Comparison of ENCODE assay signal across 10 cellular contexts in genomic region chrX:153055827-153056748, GRCh38. TPM values are rescaled to one million over a fixed set of nuclear protein-coding genes. Genes with fewer than 3 reads are reported as not detected.
DNase-seq lines count a peak whose midpoint lies in the region; ATAC-seq and TF ChIP-seq lines count a peak whose summit lies in the region.
"Had no signal": no experiment of that assay in that cellular context is flagged by ENCODE, and none has a peak within 500 bp of the region (broad histone marks: within the 10 kb centered on the region; RNA-seq: fewer than 3 reads in every experiment).

TSS of gene PNMA3 (plus strand) at chrX:153056470. CDS start at chrX:153057056, 586 bp downstream.

- no peaks in the 10 kb centered on the region for H3K79me2 ChIP-seq in smooth muscle cell (ENCODE audit: low read depth)

- no peak within 1 kb of the TSS for H3K27ac Mint-ChIP-seq in activated CD8-positive, alpha-beta T cell treated with anti-CD3 and anti-CD28 coated beads for 36 hours
- H3K27ac Mint-ChIP-seq in activated CD8-positive, alpha-beta T cell treated with anti-CD3 and anti-CD28 coated beads, Interleukin-2, amount 10 ng/mL, durations not matched to agents 7 days and 5 days, result no peak within 1 kb of the TSS
- H3K27ac Mint-ChIP-seq in activated naive CD8-positive, alpha-beta T cell treated with anti-CD3 and anti-CD28 coated beads for 36 hours, result no peak within 1 kb of the TSS
- no peak within 1 kb of the TSS for H3K27ac Mint-ChIP-seq in CD14-positive monocyte

- ATAC-seq in activated CD8-positive, alpha-beta T cell treated with anti-CD3 and anti-CD28 coated beads for 36 hours, result no peak
- no peak for ATAC-seq in activated CD8-positive, alpha-beta T cell treated with anti-CD3 and anti-CD28 coated beads, Interleukin-2, amount 10 ng/mL, durations not matched to agents 7 days and 5 days

- no peaks in the 10 kb centered on the region for H3K36me3 Mint-ChIP-seq in activated CD8-positive, alpha-beta T cell treated with anti-CD3 and anti-CD28 coated beads for 36 hours (ENCODE audit: low read depth)
- no peaks in the 10 kb centered on the region for H3K36me3 Mint-ChIP-seq in activated CD8-positive, alpha-beta T cell treated with anti-CD3 and anti-CD28 coated beads, Interleukin-2, amount 10 ng/mL, durations not matched to agents 7 days and 5 days (ENCODE audit: low read depth)
- no peaks in the 10 kb centered on the region for H3K36me3 Mint-ChIP-seq in activated naive CD8-positive, alpha-beta T cell treated with anti-CD3 and anti-CD28 coated beads for 36 hours
- H3K36me3 Mint-ChIP-seq in CD14-positive monocyte, result no peaks in the 10 kb centered on the region

- H2AFZ ChIP-seq in smooth muscle cell (ENCODE audit: low read depth), result no peak within 1 kb of the TSS

- H3K9me3 Mint-ChIP-seq in activated CD8-positive, alpha-beta T cell treated with anti-CD3 and anti-CD28 coated beads for 36 hours, result no peaks in the 10 kb centered on the region
- H3K9me3 Mint-ChIP-seq in activated CD8-positive, alpha-beta T cell treated with anti-CD3 and anti-CD28 coated beads, Interleukin-2, amount 10 ng/mL, durations not matched to agents 7 days and 5 days (ENCODE audit: insufficient read depth), result no peaks in the 10 kb centered on the region
- no peaks in the 10 kb centered on the region for H3K9me3 Mint-ChIP-seq in activated naive CD8-positive, alpha-beta T cell treated with anti-CD3 and anti-CD28 coated beads for 36 hours
- peaks cover 0 to 12% (median 0%) of the 10 kb centered on the region in 7 donors for H3K9me3 Mint-ChIP-seq in CD14-positive monocyte

- peak within 1 kb of the TSS; percentile 35 for H3K4me3 ChIP-seq in smooth muscle cell

- CTCF ChIA-PET in activated CD8-positive, alpha-beta T cell treated with anti-CD3 and anti-CD28 coated beads for 36 hours (lab: Charles Lee), result no interaction called here
- CTCF ChIA-PET in activated CD8-positive, alpha-beta T cell treated with anti-CD3 and anti-CD28 coated beads, Interleukin-2, amount 10 ng/mL, durations not matched to agents 7 days and 5 days (lab: Charles Lee), result no interaction called here

- POLR2A ChIA-PET in activated CD8-positive, alpha-beta T cell treated with anti-CD3 and anti-CD28 coated beads for 36 hours (lab: Charles Lee), result no interaction called here
- POLR2A ChIA-PET in activated CD8-positive, alpha-beta T cell treated with anti-CD3 and anti-CD28 coated beads, Interleukin-2, amount 10 ng/mL, durations not matched to agents 7 days and 5 days (lab: Charles Lee), result no interaction called here

- H3K36me3 ChIP-seq in smooth muscle cell (ENCODE audit: low read depth), result no peaks in the 10 kb centered on the region

- WGBS in smooth muscle cell (ENCODE audit: low lambda C conversion rate), result 57% methylated on average over 58 of the region's 82 CpGs

- no peaks in the 10 kb centered on the region for H3K27me3 ChIP-seq in smooth muscle cell (ENCODE audit: low read depth)

- no peaks in the 10 kb centered on the region for H3K4me1 ChIP-seq in smooth muscle cell (ENCODE audit: low read depth)

- H3F3A ChIP-seq in smooth muscle cell (ENCODE audit: low read depth), result no peaks in the 10 kb centered on the region

- no peak for TF ChIP-seq CTCF in activated CD8-positive, alpha-beta T cell treated with anti-CD3 and anti-CD28 coated beads for 36 hours (IDR thresholded peaks at IDR 0.05)
- TF ChIP-seq CTCF in smooth muscle cell (IDR thresholded peaks at IDR 0.05; ENCODE audit: borderline replicate concordance, insufficient read depth, poor library complexity, severe bottlenecking), result no peak
- no peak for TF ChIP-seq CTCF in CD14-positive monocyte (IDR thresholded peaks at IDR 0.05)

- H4K20me1 ChIP-seq in smooth muscle cell (ENCODE audit: low read depth), result no peaks in the 10 kb centered on the region

- peak within 1 kb of the TSS; percentile 4 for H3K4me3 Mint-ChIP-seq in activated CD8-positive, alpha-beta T cell treated with anti-CD3 and anti-CD28 coated beads for 36 hours
- H3K4me3 Mint-ChIP-seq in activated CD8-positive, alpha-beta T cell treated with anti-CD3 and anti-CD28 coated beads, Interleukin-2, amount 10 ng/mL, durations not matched to agents 7 days and 5 days, result no peak within 1 kb of the TSS
- H3K4me3 Mint-ChIP-seq in activated naive CD8-positive, alpha-beta T cell treated with anti-CD3 and anti-CD28 coated beads for 36 hours, result no peak within 1 kb of the TSS
- peak within 1 kb of the TSS in 1 of 2 donors; percentile 64 for H3K4me3 Mint-ChIP-seq in CD14-positive monocyte

- peak within 1 kb of the TSS; percentile 76 for H3K4me2 ChIP-seq in smooth muscle cell

- peak; percentile 6 for DNase-seq in activated CD8-positive, alpha-beta T cell treated with anti-CD3 and anti-CD28 coated beads for 36 hours
- DNase-seq in activated CD8-positive, alpha-beta T cell treated with anti-CD3 and anti-CD28 coated beads, Interleukin-2, amount 10 ng/mL, durations not matched to agents 7 days and 5 days, result no peak
- peak; percentile 20 for DNase-seq in activated naive CD8-positive, alpha-beta T cell treated with anti-CD3 and anti-CD28 coated beads for 36 hours
- DNase-seq in left kidney (ENCODE audit: low read depth, low spot score), result peak; percentile 72
- no peak for DNase-seq in smooth muscle cell (lab: John Stamatoyannopoulos, UW; ENCODE audit: unreplicated experiment)
- DNase-seq in GM19240 (ENCODE audit: insufficient read length, low spot score), result no peak
- no peak for DNase-seq in CD14-positive monocyte (ENCODE audit: low spot score)
- DNase-seq in pons (ENCODE audit: low spot score), result no peak
- DNase-seq: activated CD4-positive, alpha-beta T cell treated with anti-CD3 and anti-CD28 coated beads, Interleukin-2, amount 50 U/mL, for 1 hour; NCI-H2029 had no signal

- no peak within 1 kb of the TSS for H3K27ac ChIP-seq in smooth muscle cell (ENCODE audit: low read depth)

- H3K4me1 Mint-ChIP-seq in activated CD8-positive, alpha-beta T cell treated with anti-CD3 and anti-CD28 coated beads for 36 hours (ENCODE audit: low read depth), result no peaks in the 10 kb centered on the region
- H3K4me1 Mint-ChIP-seq in activated CD8-positive, alpha-beta T cell treated with anti-CD3 and anti-CD28 coated beads, Interleukin-2, amount 10 ng/mL, durations not matched to agents 7 days and 5 days (ENCODE audit: low read depth), result no peaks in the 10 kb centered on the region
- H3K4me1 Mint-ChIP-seq in activated naive CD8-positive, alpha-beta T cell treated with anti-CD3 and anti-CD28 coated beads for 36 hours, result peaks cover 2% of the 10 kb centered on the region
- H3K4me1 Mint-ChIP-seq in CD14-positive monocyte, result no peaks in the 10 kb centered on the region

- no peaks in the 10 kb centered on the region for H3K9me3 ChIP-seq in smooth muscle cell (replicated peaks; ENCODE audit: low read depth)

- intact Hi-C loops in activated CD8-positive, alpha-beta T cell treated with anti-CD3 and anti-CD28 coated beads for 36 hours (cut with micrococcal nuclease), result no loop called here
- intact Hi-C loops in CD14-positive monocyte (cut with micrococcal nuclease), result no loop called here

- peaks cover 3% of the 10 kb centered on the region for H3K27me3 Mint-ChIP-seq in activated CD8-positive, alpha-beta T cell treated with anti-CD3 and anti-CD28 coated beads for 36 hours
- no peaks in the 10 kb centered on the region for H3K27me3 Mint-ChIP-seq in activated CD8-positive, alpha-beta T cell treated with anti-CD3 and anti-CD28 coated beads, Interleukin-2, amount 10 ng/mL, durations not matched to agents 7 days and 5 days (ENCODE audit: low read depth)
- H3K27me3 Mint-ChIP-seq in activated naive CD8-positive, alpha-beta T cell treated with anti-CD3 and anti-CD28 coated beads for 36 hours, result peaks cover 4% of the 10 kb centered on the region
- H3K27me3 Mint-ChIP-seq in CD14-positive monocyte (ENCODE audit: low read depth in 3 of 3), result peaks cover 3 to 24% (median 15%) of the 10 kb centered on the region in 3 donors

- no peak within 1 kb of the TSS for H3K9ac ChIP-seq in smooth muscle cell (ENCODE audit: low read depth)

RNA-seq across cellular contexts. Expression of gene PNMA3, which starts in this region (rescaled TPM):
- total RNA-seq in activated CD8-positive, alpha-beta T cell treated with anti-CD3 and anti-CD28 coated beads for 36 hours, result 1 to 10 TPM; 1.1 to 1.4 TPM
- 1 to 10 TPM; 1.1 to 1.2 TPM for total RNA-seq in activated CD8-positive, alpha-beta T cell treated with anti-CD3 and anti-CD28 coated beads, Interleukin-2, amount 10 ng/mL, durations not matched to agents 7 days and 5 days
- 1 to 10 TPM; 1.4 to 1.9 TPM for total RNA-seq in activated naive CD8-positive, alpha-beta T cell treated with anti-CD3 and anti-CD28 coated beads for 36 hours
- 1.1 and 2.8 TPM in 2 replicates for total RNA-seq in smooth muscle cell
- polyA plus RNA-seq in smooth muscle cell (3.9 and 6.0 TPM in 2 replicates), CD14-positive monocyte (not detected)

Comparison
In these comparisons a context has a peak if more than half of its experiments do, and no peak if none do; other contexts are left out.
1. DNase-seq: peak in activated CD8-positive, alpha-beta T cell treated with anti-CD3 and anti-CD28 coated beads for 36 hours (single experiment), activated naive CD8-positive, alpha-beta T cell treated with anti-CD3 and anti-CD28 coated beads for 36 hours (single experiment) and left kidney (single experiment); none in activated CD8-positive, alpha-beta T cell treated with anti-CD3 and anti-CD28 coated beads, Interleukin-2, amount 10 ng/mL, durations not matched to agents 7 days and 5 days (single experiment), smooth muscle cell (single experiment), GM19240 (single experiment), CD14-positive monocyte (single experiment) and pons (single experiment).